Comparison of ENCODE assay signal across 16 cellular contexts in genomic region chr19:32200312-32201038, GRCh38.
A peak's percentile ranks its signal among the peaks of the same experiment; 100 is the strongest.
DNase-seq lines count a peak whose midpoint lies in the region; ATAC-seq and TF ChIP-seq lines count a peak whose summit lies in the region.
"Had no signal": no experiment of that assay in that cellular context is flagged by ENCODE, and none has a peak within 500 bp of the region (broad histone marks: within the 10 kb centered on the region; RNA-seq: fewer than 3 reads in every experiment).

No MANE protein-coding gene starts in this region.

- no peak for DNase-seq in Right ventricle myocardium inferior (ENCODE audit: missing footprints)
- no peak for DNase-seq in right atrium auricular region (ENCODE audit: low spot score)
- DNase-seq in heart right ventricle, result peak; percentile 39 to 45
- peak; percentile 74 for DNase-seq in mesenteric fat pad (ENCODE audit: low spot score)
- peak; percentile 56 for DNase-seq in superior temporal gyrus (ENCODE audit: extremely low spot score)
- DNase-seq in activated naive CD8-positive, alpha-beta T cell treated with anti-CD3 and anti-CD28 coated beads for 36 hours, result no peak
- DNase-seq in upper lobe of left lung, result no peak
- DNase-seq: BE2C; CD8-positive, alpha-beta T cell; NCI-H1436; NCI-H2029 treated with DMSO at 0.1 percent for 48 hours; NCI-H774; PC-3 had no signal

- H3K27me3 Mint-ChIP-seq in activated naive CD8-positive, alpha-beta T cell treated with anti-CD3 and anti-CD28 coated beads for 36 hours, result peaks cover 11% of the 10 kb centered on the region

- no peak for TF ChIP-seq POLR2A in upper lobe of left lung (IDR thresholded peaks at IDR 0.05)

- TF ChIP-seq CTCF in right atrium auricular region (IDR thresholded peaks at IDR 0.05), result no peak
- TF ChIP-seq CTCF in heart right ventricle (IDR thresholded peaks at IDR 0.05), result no peak
- TF ChIP-seq CTCF in upper lobe of left lung (IDR thresholded peaks at IDR 0.05), result no peak

- no peaks in the 10 kb centered on the region for H3K9me3 Mint-ChIP-seq in activated naive CD8-positive, alpha-beta T cell treated with anti-CD3 and anti-CD28 coated beads for 36 hours
- H3K9me3 Mint-ChIP-seq: CD8-positive, alpha-beta T cell had no signal

- H3K4me1 Mint-ChIP-seq in activated naive CD8-positive, alpha-beta T cell treated with anti-CD3 and anti-CD28 coated beads for 36 hours, result peaks cover 4% of the 10 kb centered on the region

- TF ChIP-seq EP300 in upper lobe of left lung (IDR thresholded peaks at IDR 0.05), result no peak

- H3K4me1 ChIP-seq in right atrium auricular region, result no peaks in the 10 kb centered on the region
- H3K4me1 ChIP-seq in heart right ventricle, result no peaks in the 10 kb centered on the region
- peaks cover 0 to 7% (median 2%) of the 10 kb centered on the region in 4 donors for H3K4me1 ChIP-seq in upper lobe of left lung
- H3K4me1 ChIP-seq: BE2C, HAP-1 had no signal

- intact Hi-C loops in Right ventricle myocardium inferior (cut with DNase I) (no loop called here), heart right ventricle (cut with DNase I) (no loop called here)

- H3K4me3 Mint-ChIP-seq in activated naive CD8-positive, alpha-beta T cell treated with anti-CD3 and anti-CD28 coated beads for 36 hours, result no peak overlapping the region
- H3K4me3 Mint-ChIP-seq: CD8-positive, alpha-beta T cell had no signal

- no peak overlapping the region for H3K27ac Mint-ChIP-seq in activated naive CD8-positive, alpha-beta T cell treated with anti-CD3 and anti-CD28 coated beads for 36 hours
- H3K27ac Mint-ChIP-seq: CD8-positive, alpha-beta T cell had no signal

- H3K36me3 Mint-ChIP-seq in activated naive CD8-positive, alpha-beta T cell treated with anti-CD3 and anti-CD28 coated beads for 36 hours, result no peaks in the 10 kb centered on the region
- H3K36me3 Mint-ChIP-seq: CD8-positive, alpha-beta T cell had no signal

- H3K36me3 ChIP-seq in right atrium auricular region, result no peaks in the 10 kb centered on the region
- H3K36me3 ChIP-seq in heart right ventricle, result no peaks in the 10 kb centered on the region
- no peaks in the 10 kb centered on the region for H3K36me3 ChIP-seq in upper lobe of left lung
- H3K36me3 ChIP-seq: BE2C, HAP-1 had no signal

- H3K9me3 ChIP-seq in right atrium auricular region (no peaks in the 10 kb centered on the region), heart right ventricle (no peaks in the 10 kb centered on the region), upper lobe of left lung (no peaks in the 10 kb centered on the region)
- H3K9me3 ChIP-seq: BE2C, HAP-1 had no signal

- H3K27me3 ChIP-seq in right atrium auricular region (no peaks in the 10 kb centered on the region), heart right ventricle (peaks cover 0 to 36% (median 4%) of the 10 kb centered on the region in 7 donors), upper lobe of left lung (no peaks in the 10 kb centered on the region)
- H3K27me3 ChIP-seq: BE2C had no signal

- 70 to 76% methylated on average over 9 of the region's 9 CpGs for WGBS in heart right ventricle, 2 donors
- 87 to 90% methylated on average over 8 to 9 of the region's 9 CpGs for WGBS in upper lobe of left lung, 2 donors

- H3K4me3 ChIP-seq in right atrium auricular region (no peak overlapping the region), heart right ventricle (no peak overlapping the region), upper lobe of left lung (no peak overlapping the region)
- H3K4me3 ChIP-seq: HAP-1 had no signal

- ATAC-seq in Right ventricle myocardium inferior (peak; percentile 89), heart right ventricle (peak; percentile 20 to 89 (median 83)), HG02759 (IDR thresholded peaks at IDR 0.05; ENCODE audit: unreplicated experiment) (no peak), upper lobe of left lung (ENCODE audit: low FRiP score in 2 of 2) (no peak)
- ATAC-seq: CD8-positive, alpha-beta T cell; PC-3 had no signal

- H3K27ac ChIP-seq in right atrium auricular region (no peak overlapping the region), heart right ventricle (no peak overlapping the region), upper lobe of left lung (no peak overlapping the region)
- H3K27ac ChIP-seq: 22Rv1 had no signal

Comparison
In these comparisons a context has a peak if more than half of its experiments do, and no peak if none do; other contexts are left out.
1. DNase-seq: peak in heart right ventricle (2 of 2), mesenteric fat pad (single experiment) and superior temporal gyrus (single experiment); none in Right ventricle myocardium inferior (single experiment), right atrium auricular region (single experiment), activated naive CD8-positive, alpha-beta T cell treated with anti-CD3 and anti-CD28 coated beads for 36 hours (single experiment) and upper lobe of left lung (0 of 2).
2. ATAC-seq: peak in Right ventricle myocardium inferior (single experiment) and heart right ventricle (8 of 8); none in HG02759 (single experiment) and upper lobe of left lung (0 of 2).